In genomic region chr17:82273327-82274133, GRCh38 we compare ENCODE assay signal across 1 cellular context.
TF ChIP-seq lines count a peak whose summit lies in the region.

Gene CSNK1D, minus strand, starts transcription at chr17:82273700. Its CDS starts 319 bp downstream, at chr17:82273381.

TF ChIP-seq in GM23338, 12 proteins besides CTCF, POLR2A, EP300 and RAD21 (continued from another document):
- TF ChIP-seq REST (IDR thresholded peaks at IDR 0.05; ENCODE audit: unreplicated experiment) (no peak), ZNF331 (CRISPR knock-in tag; IDR thresholded peaks at IDR 0.05; ENCODE audit: low read depth) (no peak), EZH2 (IDR thresholded peaks at IDR 0.05; ENCODE audit: low read depth, unreplicated experiment) (no peak)
